8 cellular contexts compared by ENCODE assay signal in the genomic region with DNA sequence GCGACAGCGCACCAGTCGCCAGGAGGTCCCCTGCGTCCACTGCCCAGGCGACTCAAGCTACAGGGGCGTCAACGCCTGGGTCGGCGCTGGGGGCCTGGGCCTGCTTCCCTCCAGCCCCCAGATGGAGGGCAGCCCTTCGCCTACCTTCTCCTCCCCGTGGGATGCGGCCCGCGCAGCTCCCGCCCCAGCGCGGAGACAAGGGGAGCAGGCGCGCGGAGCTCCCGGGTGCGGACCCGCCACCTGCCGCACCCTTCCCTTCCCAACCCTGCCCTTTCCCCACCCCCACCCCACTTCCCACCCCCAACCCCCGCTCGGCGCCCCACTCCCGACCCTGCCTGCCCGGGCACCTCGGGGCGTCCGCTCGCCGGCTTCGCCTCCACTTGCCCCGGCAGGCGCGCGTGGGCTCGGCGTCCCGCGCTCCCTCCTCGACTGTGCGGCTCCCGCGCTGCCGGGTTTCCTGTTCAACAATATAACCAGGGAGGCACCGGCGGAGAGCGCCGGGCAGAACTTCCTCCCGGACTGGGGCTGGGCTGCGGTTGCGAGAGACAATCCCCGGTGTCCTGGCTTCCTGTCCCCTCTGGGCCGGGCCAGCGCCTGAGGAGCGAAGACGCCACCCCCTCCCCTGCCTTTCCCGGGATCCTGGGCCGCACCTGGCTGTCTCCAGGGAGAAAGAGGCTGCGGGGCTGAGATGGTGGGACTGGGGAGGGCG. TPM values are rescaled to one million over a fixed set of nuclear protein-coding genes. Genes with fewer than 3 reads are reported as not detected.
DNase-seq lines count a peak whose midpoint lies in the region; ATAC-seq lines count a peak whose summit lies in the region.

A gene with protein sequence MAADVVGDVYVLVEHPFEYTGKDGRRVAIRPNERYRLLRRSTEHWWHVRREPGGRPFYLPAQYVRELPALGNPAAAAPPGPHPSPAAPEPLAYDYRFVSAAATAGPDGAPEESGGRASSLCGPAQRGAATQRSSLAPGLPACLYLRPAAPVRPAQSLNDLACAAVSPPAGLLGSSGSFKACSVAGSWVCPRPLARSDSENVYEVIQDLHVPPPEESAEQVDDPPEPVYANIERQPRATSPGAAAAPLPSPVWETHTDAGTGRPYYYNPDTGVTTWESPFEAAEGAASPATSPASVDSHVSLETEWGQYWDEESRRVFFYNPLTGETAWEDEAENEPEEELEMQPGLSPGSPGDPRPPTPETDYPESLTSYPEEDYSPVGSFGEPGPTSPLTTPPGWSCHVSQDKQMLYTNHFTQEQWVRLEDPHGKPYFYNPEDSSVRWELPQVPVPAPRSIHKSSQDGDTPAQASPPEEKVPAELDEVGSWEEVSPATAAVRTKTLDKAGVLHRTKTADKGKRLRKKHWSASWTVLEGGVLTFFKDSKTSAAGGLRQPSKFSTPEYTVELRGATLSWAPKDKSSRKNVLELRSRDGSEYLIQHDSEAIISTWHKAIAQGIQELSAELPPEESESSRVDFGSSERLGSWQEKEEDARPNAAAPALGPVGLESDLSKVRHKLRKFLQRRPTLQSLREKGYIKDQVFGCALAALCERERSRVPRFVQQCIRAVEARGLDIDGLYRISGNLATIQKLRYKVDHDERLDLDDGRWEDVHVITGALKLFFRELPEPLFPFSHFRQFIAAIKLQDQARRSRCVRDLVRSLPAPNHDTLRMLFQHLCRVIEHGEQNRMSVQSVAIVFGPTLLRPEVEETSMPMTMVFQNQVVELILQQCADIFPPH (minus strand): TSS at position 466 of the 709 bp plus-strand sequence. CDS start 2,591 bp downstream, outside the sequence.

- H3K4me1 Mint-ChIP-seq in activated naive CD4-positive, alpha-beta T cell treated with anti-CD3 and anti-CD28 coated beads, Interleukin-2, amount 10 ng/mL, durations not matched to agents 7 days and 5 days, result peaks cover 32% of the 10 kb centered on the region
- H3K4me1 Mint-ChIP-seq in naive B cell, result peaks cover 26 to 39% (median 28%) of the 10 kb centered on the region in 3 donors

- H3K27ac Mint-ChIP-seq in activated naive CD4-positive, alpha-beta T cell treated with anti-CD3 and anti-CD28 coated beads, Interleukin-2, amount 10 ng/mL, durations not matched to agents 7 days and 5 days, result peak within 1 kb of the TSS; percentile 33
- H3K27ac Mint-ChIP-seq in naive B cell, result peak within 1 kb of the TSS in 2 of 6 donors; percentile 36 to 77

- H3K4me1 ChIP-seq in esophagus (ENCODE audit: control insufficient read depth in 2 of 2, insufficient read depth in 2 of 2, low read length in 1 of 2), result peaks cover 0 to 14% of the 10 kb centered on the region in 2 donors

- CTCF ChIA-PET in activated naive CD4-positive, alpha-beta T cell treated with anti-CD3 and anti-CD28 coated beads, Interleukin-2, amount 10 ng/mL, durations not matched to agents 7 days and 5 days (lab: Charles Lee), result no interaction called here

- no peaks in the 10 kb centered on the region for H3K9me3 ChIP-seq in esophagus (ENCODE audit: control insufficient read depth in 2 of 2, insufficient read depth in 1 of 2, low read depth in 1 of 2, low read length in 1 of 2)

- H3K36me3 ChIP-seq in esophagus (ENCODE audit: control insufficient read depth in 2 of 2, insufficient read depth in 2 of 2, low read length in 1 of 2), result peaks cover 0 to 18% of the 10 kb centered on the region in 2 donors

- H3K27ac ChIP-seq in esophagus (ENCODE audit: low read depth in 2 of 2, low read length in 1 of 2), result peak within 1 kb of the TSS; percentile 94 to 98

- peaks cover 21% of the 10 kb centered on the region for H3K27me3 Mint-ChIP-seq in activated naive CD4-positive, alpha-beta T cell treated with anti-CD3 and anti-CD28 coated beads, Interleukin-2, amount 10 ng/mL, durations not matched to agents 7 days and 5 days
- H3K27me3 Mint-ChIP-seq in naive B cell, result no peaks in the 10 kb centered on the region

- no peaks in the 10 kb centered on the region for H3K9me3 Mint-ChIP-seq in activated naive CD4-positive, alpha-beta T cell treated with anti-CD3 and anti-CD28 coated beads, Interleukin-2, amount 10 ng/mL, durations not matched to agents 7 days and 5 days
- no peaks in the 10 kb centered on the region for H3K9me3 Mint-ChIP-seq in naive B cell

- H3K4me3 Mint-ChIP-seq in activated naive CD4-positive, alpha-beta T cell treated with anti-CD3 and anti-CD28 coated beads, Interleukin-2, amount 10 ng/mL, durations not matched to agents 7 days and 5 days, result peak within 1 kb of the TSS; percentile 79
- H3K4me3 Mint-ChIP-seq in naive B cell, result peak within 1 kb of the TSS; percentile 84 to 93 (median 86)

- peak; percentile 73 for DNase-seq in activated naive CD4-positive, alpha-beta T cell treated with anti-CD3 and anti-CD28 coated beads, Interleukin-2, amount 10 ng/mL, durations not matched to agents 7 days and 5 days
- DNase-seq in activated naive CD4-positive, alpha-beta T cell (lab: John Stamatoyannopoulos, UW), result no peak
- DNase-seq in naive B cell, result no peak
- DNase-seq in COR-L47 (lab: John Stamatoyannopoulos, UW), result no peak
- no peak for DNase-seq in NK-92 treated with Interleukin-12 subunit alpha and Interleukin-12 subunit beta, amount 100 ng/mL, for 24 hours (lab: John Stamatoyannopoulos, UW)

- ATAC-seq in naive B cell (ENCODE audit: low read depth in 2 of 2), result no peak
- ATAC-seq in HG03025 (IDR thresholded peaks at IDR 0.05; ENCODE audit: low FRiP score, unreplicated experiment), result no peak

- WGBS in esophagus, 2 donors, result 1 to 3% methylated on average over 44 to 64 of the region's 64 CpGs

- H3K36me3 Mint-ChIP-seq in activated naive CD4-positive, alpha-beta T cell treated with anti-CD3 and anti-CD28 coated beads, Interleukin-2, amount 10 ng/mL, durations not matched to agents 7 days and 5 days, result peaks cover 6% of the 10 kb centered on the region
- peaks cover 0 to 2% of the 10 kb centered on the region in 2 donors for H3K36me3 Mint-ChIP-seq in naive B cell

- intact Hi-C loops in T-helper 1 cell treated with Interleukin-12 subunit alpha and Interleukin-12 subunit beta and Interleukin-4 antibody, amounts not matched to agents 30 ng/mL and 1 ng/mL, for 36 hours (cut with micrococcal nuclease), result loop anchor here (5.0 kb wide), 1 partner anchor 830 kb away; no protein-coding TSS in a partner anchor

- peak within 1 kb of the TSS; percentile 55 to 65 for H3K4me3 ChIP-seq in esophagus (ENCODE audit: low read depth in 1 of 2, low read length in 2 of 2)

- H3K27me3 ChIP-seq in esophagus (ENCODE audit: control insufficient read depth in 1 of 2, insufficient read depth in 2 of 2, low read length in 2 of 2), result no peaks in the 10 kb centered on the region

RNA-seq across cellular contexts. Expression of the gene that starts here (rescaled TPM):
- total RNA-seq in T-helper 1 cell treated with Interleukin-12 subunit alpha and Interleukin-12 subunit beta and Interleukin-4 antibody, amounts not matched to agents 30 ng/mL and 1 ng/mL, for 36 hours, result 85.4 and 88.9 TPM in 2 replicates
- 100 to 1,000 TPM in 1 of 2 donors, 10 to 100 TPM in 1; 100.0 to 211 TPM for polyA plus RNA-seq in esophagus
- polyA plus RNA-seq in naive B cell (ENCODE audit: low read depth in 6 of 6), result 10 to 100 TPM; 32.3 to 76.2 (median 40.9) TPM
